In genomic region chr12:131861261-131862083, GRCh38 we compare ENCODE assay signal across 14 cellular contexts. TPM values are rescaled to one million over a fixed set of nuclear protein-coding genes. Genes with fewer than 3 reads are reported as not detected.
A peak's percentile ranks its signal among the peaks of the same experiment; 100 is the strongest.
DNase-seq lines count a peak whose midpoint lies in the region; ATAC-seq and TF ChIP-seq lines count a peak whose summit lies in the region.
"Had no signal": no experiment of that assay in that cellular context is flagged by ENCODE, and none has a peak within 500 bp of the region (broad histone marks: within the 10 kb centered on the region; RNA-seq: fewer than 3 reads in every experiment).

No MANE protein-coding gene starts in this region.

- WGBS in mammary epithelial cell (ENCODE audit: low coverage, missing lambda C conversion rate), result 88% methylated on average over 10 of the region's 12 CpGs
- WGBS in stomach, 5 donors, result 83 to 88% (median 86%) methylated on average over 12 of the region's 12 CpGs

- in situ Hi-C loops in mammary epithelial cell (cut with MboI; ENCODE audit: low sequenced_read_pairs in 2 of 2), result no loop called here

- CTCF ChIA-PET in mammary epithelial cell (lab: Charles Lee; ENCODE audit: low non-redundant PET), result no interaction called here

- TF ChIP-seq CTCF in HFFc6 (IDR thresholded peaks at IDR 0.05), result no peak
- no peak for TF ChIP-seq CTCF in mammary epithelial cell (conservative IDR thresholded peaks at IDR 0.05 in 1 of 2, IDR thresholded peaks at IDR 0.05 in 1 of 2; ENCODE audit: extremely low read depth in 1 of 2, insufficient read depth in 1 of 2, low read depth in 1 of 2, low read length in 2 of 2)
- TF ChIP-seq CTCF in neural crest cell (conservative IDR thresholded peaks at IDR 0.05), result no peak
- TF ChIP-seq CTCF in stomach (IDR thresholded peaks at IDR 0.05), result no peak

- ATAC-seq in GM21526 (IDR thresholded peaks at IDR 0.05; ENCODE audit: low FRiP score, unreplicated experiment) (no peak), GM19463 (IDR thresholded peaks at IDR 0.05; ENCODE audit: unreplicated experiment) (no peak)

- no peaks in the 10 kb centered on the region; the same call in none of the 2 replicates for H3K27me3 Mint-ChIP-seq in HFFc6 (ENCODE audit: insufficient read depth)
- peaks cover 42% of the 10 kb centered on the region for H3K27me3 Mint-ChIP-seq in neural crest cell (ENCODE audit: low read depth)
- H3K27me3 Mint-ChIP-seq: stimulated activated naive CD8-positive, alpha-beta T cell treated with anti-CD3 and anti-CD28 coated beads, Interleukin-15, Interleukin-2, amounts not matched to agents 100 ng/mL and 50 ng/mL, for 24 hours had no signal

- no peaks in the 10 kb centered on the region for H3K9me3 Mint-ChIP-seq in HFFc6
- H3K9me3 Mint-ChIP-seq in neural crest cell, result no peaks in the 10 kb centered on the region
- H3K9me3 Mint-ChIP-seq: CD4-positive, alpha-beta T cell; stimulated activated naive CD8-positive, alpha-beta T cell treated with anti-CD3 and anti-CD28 coated beads, Interleukin-15, Interleukin-2, amounts not matched to agents 100 ng/mL and 50 ng/mL, for 24 hours had no signal

- peak overlapping the region in 7 of 11 experiments; percentile 9 to 45 (median 28); a peak in 6 of 22 replicates for H3K9ac ChIP-seq in BLaER1 treated with 17β-estradiol and CSF1 and Interleukin-3, amounts not matched to agents 10 nM and 100 nM
- H3K9ac ChIP-seq in mammary epithelial cell (ENCODE audit: insufficient read depth, low read length), result no peak overlapping the region

- no peak for DNase-seq in HFFc6
- no peak for DNase-seq in mammary epithelial cell
- no peak for DNase-seq in neural crest cell (ENCODE audit: low read depth, low spot score)
- DNase-seq in stomach, result no peak
- DNase-seq in GM19238 (ENCODE audit: insufficient read length, low spot score), result no peak
- DNase-seq: amniotic stem cell; CD4-positive, alpha-beta T cell; foreskin keratinocyte; NCI-H2171 had no signal

- dilution Hi-C loops in mammary epithelial cell (cut with HindIII; ENCODE audit: low sequenced_read_pairs), result loop anchor here (5.0 kb wide), 1 partner anchor 79 kb away; no protein-coding TSS in a partner anchor

- H3K36me3 Mint-ChIP-seq in HFFc6 (ENCODE audit: low read depth), result no peaks in the 10 kb centered on the region
- no peaks in the 10 kb centered on the region for H3K36me3 Mint-ChIP-seq in neural crest cell (ENCODE audit: low read depth)

- no peaks in the 10 kb centered on the region for H3K79me2 ChIP-seq in mammary epithelial cell (ENCODE audit: insufficient read depth, low read length)

- H3K4me3 Mint-ChIP-seq in HFFc6 (no peak overlapping the region; the same call in 1 of the 2 replicates), neural crest cell (peak overlapping the region; percentile 76)
- H3K4me3 Mint-ChIP-seq: CD4-positive, alpha-beta T cell; stimulated activated naive CD8-positive, alpha-beta T cell treated with anti-CD3 and anti-CD28 coated beads, Interleukin-15, Interleukin-2, amounts not matched to agents 100 ng/mL and 50 ng/mL, for 24 hours had no signal

- no peak for TF ChIP-seq POLR2A in stomach (IDR thresholded peaks at IDR 0.05)

- BruUV-seq in mammary epithelial cell (replicated peaks; lab: Mats Ljungman, UMichigan), result no TSS peak

- no peak overlapping the region for H3K4me3 ChIP-seq in BLaER1 treated with 17β-estradiol and CSF1 and Interleukin-3, amounts not matched to agents 10 nM and 100 nM
- H3K4me3 ChIP-seq in mammary epithelial cell (replicated peaks in 1 of 3; ENCODE audit: insufficient read depth in 1 of 3, low read depth in 2 of 3, low read length in 3 of 3) (no peak overlapping the region), stomach (no peak overlapping the region)
- H3K4me3 ChIP-seq: dorsolateral prefrontal cortex had no signal

- peak overlapping the region in 10 of 11 experiments; percentile 45 to 80 (median 66); a peak in 18 of 22 replicates for H3K4me2 ChIP-seq in BLaER1 treated with 17β-estradiol and CSF1 and Interleukin-3, amounts not matched to agents 10 nM and 100 nM
- H3K4me2 ChIP-seq in mammary epithelial cell (ENCODE audit: insufficient read depth, low read depth, low read length), result no peak overlapping the region

- H3K4me1 ChIP-seq in BLaER1 treated with 17β-estradiol and CSF1 and Interleukin-3, amounts not matched to agents 10 nM and 100 nM, result peaks cover 9 to 46% (median 36%) of the 10 kb centered on the region in 10 experiments
- H3K4me1 ChIP-seq in mammary epithelial cell (ENCODE audit: insufficient read depth, low read length) (peaks cover 28% of the 10 kb centered on the region), stomach (peaks cover 0 to 15% (median 3%) of the 10 kb centered on the region in 4 donors)

- no peaks in the 10 kb centered on the region for H3K36me3 ChIP-seq in BLaER1 treated with 17β-estradiol and CSF1 and Interleukin-3, amounts not matched to agents 10 nM and 100 nM
- H3K36me3 ChIP-seq in mammary epithelial cell (ENCODE audit: insufficient read depth, low read length), result no peaks in the 10 kb centered on the region
- no peaks in the 10 kb centered on the region for H3K36me3 ChIP-seq in stomach

- H3K9me3 ChIP-seq in BLaER1 treated with 17β-estradiol and CSF1 and Interleukin-3, amounts not matched to agents 10 nM and 100 nM (replicated peaks in 1 of 11), result no peaks in the 10 kb centered on the region
- H3K9me3 ChIP-seq in mammary epithelial cell (replicated peaks; ENCODE audit: insufficient read depth, low read length), result no peaks in the 10 kb centered on the region
- H3K9me3 ChIP-seq in stomach, result no peaks in the 10 kb centered on the region

- TF ChIP-seq EP300 in stomach (IDR thresholded peaks at IDR 0.05), result no peak

- H3K4me1 Mint-ChIP-seq in HFFc6 (ENCODE audit: low read depth), result peaks cover 33% of the 10 kb centered on the region
- H3K4me1 Mint-ChIP-seq in neural crest cell, result peaks cover 52% of the 10 kb centered on the region

- H3K27me3 ChIP-seq in BLaER1 treated with 17β-estradiol and CSF1 and Interleukin-3, amounts not matched to agents 10 nM and 100 nM, result no peaks in the 10 kb centered on the region
- H3K27me3 ChIP-seq in mammary epithelial cell (ENCODE audit: insufficient read depth, low read length) (no peaks in the 10 kb centered on the region), stomach (peaks cover 0 to 40% (median 0%) of the 10 kb centered on the region in 3 donors)
- H3K27me3 ChIP-seq: dorsolateral prefrontal cortex had no signal

- H3K27ac Mint-ChIP-seq in HFFc6 (peak overlapping the region; percentile 89; the same call in 1 of the 2 replicates), neural crest cell (ENCODE audit: unreplicated experiment) (peak overlapping the region; percentile 71)
- H3K27ac Mint-ChIP-seq: CD4-positive, alpha-beta T cell; stimulated activated naive CD8-positive, alpha-beta T cell treated with anti-CD3 and anti-CD28 coated beads, Interleukin-15, Interleukin-2, amounts not matched to agents 100 ng/mL and 50 ng/mL, for 24 hours had no signal

- intact Hi-C loops in mammary epithelial cell (cut with micrococcal nuclease) (no loop called here), stomach (cut with DNase I; ENCODE audit: low total_unique reads) (no loop called here)

- H4K20me1 ChIP-seq in BLaER1 treated with 17β-estradiol and CSF1 and Interleukin-3, amounts not matched to agents 10 nM and 100 nM, result no peaks in the 10 kb centered on the region
- no peaks in the 10 kb centered on the region for H4K20me1 ChIP-seq in mammary epithelial cell (ENCODE audit: insufficient read depth, low read length)

- peak overlapping the region in 9 of 11 experiments; percentile 8 to 66 (median 45); a peak in 11 of 22 replicates for H3K27ac ChIP-seq in BLaER1 treated with 17β-estradiol and CSF1 and Interleukin-3, amounts not matched to agents 10 nM and 100 nM
- no peak overlapping the region for H3K27ac ChIP-seq in mammary epithelial cell (ENCODE audit: insufficient read depth, low read depth, low read length)
- no peak overlapping the region for H3K27ac ChIP-seq in stomach
- H3K27ac ChIP-seq: dorsolateral prefrontal cortex, foreskin keratinocyte had no signal

- peak overlapping the region; percentile 79 for H2AFZ ChIP-seq in mammary epithelial cell (ENCODE audit: low read depth, low read length)

RNA-seq across cellular contexts. Expression of gene ULK1, which starts 33.0 kb away (rescaled TPM):
- 10 to 100 TPM; 21.4 to 35.0 (median 25.5) TPM for total RNA-seq in HFFc6 (2021; fragmentation: NEBNext Ultra II Directional; extraction: Animal tissue kit (Norgen Biotek cat#: 25700))
- total RNA-seq in mammary epithelial cell (10 to 100 TPM in 1 of 2 donors, 1 to 10 TPM in 1; 9.8 to 19.0 TPM), neural crest cell (59.2 and 69.3 TPM in 2 replicates), stomach (10 to 100 TPM; 14.3 to 45.1 (median 23.3) TPM)
- polyA plus RNA-seq in mammary epithelial cell (6.2 TPM), stomach (10 to 100 TPM; 10.2 to 16.9 (median 15.5) TPM)
- polyA minus RNA-seq in mammary epithelial cell, result 2.7 TPM

RNA-seq across cellular contexts. Expression of gene MMP17, which starts 33.3 kb away (rescaled TPM):
- total RNA-seq in HFFc6 (2021; fragmentation: NEBNext Ultra II Directional; extraction: Animal tissue kit (Norgen Biotek cat#: 25700)), result 10 to 100 TPM; 23.9 to 31.5 (median 26.6) TPM
- total RNA-seq in mammary epithelial cell (10 to 100 TPM in 1 of 2 donors, under 1 TPM in 1; 0.50 to 11.3 TPM), neural crest cell (90.9 and 94.8 TPM in 2 replicates), stomach (1 to 10 TPM in 3 of 5 donors, not detected in 2; 1.8 to 3.1 (median 2.2) TPM)
- polyA plus RNA-seq in mammary epithelial cell (8.1 TPM), stomach (1 to 10 TPM in 2 of 3 donors, under 1 TPM in 1; 0.46 to 2.7 (median 2.0) TPM)
- 0.57 TPM for polyA minus RNA-seq in mammary epithelial cell

Comparison
In these comparisons a context has a peak if more than half of its experiments do, and no peak if none do; other contexts are left out.
1. H3K27ac ChIP-seq: peak in BLaER1 treated with 17β-estradiol and CSF1 and Interleukin-3, amounts not matched to agents 10 nM and 100 nM (9 of 11); none in mammary epithelial cell (single experiment) and stomach (0 of 5).